12 cellular contexts compared by ENCODE assay signal in genomic region chr9:69190086-69190865, GRCh38. TPM values are rescaled to one million over a fixed set of nuclear protein-coding genes. Genes with fewer than 3 reads are reported as not detected.
DNase-seq lines count a peak whose midpoint lies in the region; ATAC-seq, FAIRE-seq and TF ChIP-seq lines count a peak whose summit lies in the region.
"Had no signal": no experiment of that assay in that cellular context is flagged by ENCODE, and none has a peak within 500 bp of the region (broad histone marks: within the 10 kb centered on the region; RNA-seq: fewer than 3 reads in every experiment).

No MANE protein-coding gene starts in this region.

- DNase-seq in GM18507 (ENCODE audit: extremely low spot score, insufficient read length, low read depth) (no peak), caudate nucleus (lab: John Stamatoyannopoulos, UW) (no peak), LoVo (ENCODE audit: low spot score) (no peak), vagina (ENCODE audit: extremely low spot score in 2 of 2) (no peak)
- no peak for DNase-seq in activated CD4-positive, CD25-positive, alpha-beta regulatory T cell treated with anti-CD3 and anti-CD28 coated beads, Interleukin-2, amount 50 U/mL, for 72 hours
- DNase-seq in activated effector memory CD4-positive, alpha-beta T cell treated with anti-CD3 and anti-CD28 coated beads, Interleukin-2, amount 50 U/mL, for 16 hours: no peak
- DNase-seq: activated CD4-positive, alpha-beta T cell treated with anti-CD3 and anti-CD28 coated beads, Interleukin-2, amount 10 ng/mL, durations not matched to agents 7 days and 5 days; CD4-positive, CD25-positive, alpha-beta regulatory T cell had no signal

- peak; percentile 72 for ATAC-seq in GM21526 (IDR thresholded peaks at IDR 0.05; ENCODE audit: low FRiP score, unreplicated experiment)
- peak; percentile 76 for ATAC-seq in HG03175 (IDR thresholded peaks at IDR 0.05; ENCODE audit: unreplicated experiment)

- no peak for TF ChIP-seq CTCF in vagina (IDR thresholded peaks at IDR 0.05)

- no peaks in the 10 kb centered on the region for H3K27me3 ChIP-seq in vagina

- H3K4me3 ChIP-seq in vagina: no peak overlapping the region

- peaks cover 11% of the 10 kb centered on the region for H3K4me1 ChIP-seq in vagina

- peak overlapping the region; percentile 32 for H3K27ac ChIP-seq in caudate nucleus (ENCODE audit: low read depth, low read length)
- H3K27ac ChIP-seq in vagina: no peak overlapping the region
- H3K27ac ChIP-seq: parathyroid adenoma, RWPE1 had no signal

- H3K9me3 ChIP-seq in vagina: no peaks in the 10 kb centered on the region

- no peaks in the 10 kb centered on the region for H3K36me3 ChIP-seq in vagina

- intact Hi-C loops in vagina (cut with DNase I): loop anchor here (5.0 kb wide), 1 partner anchor 138 kb away; no protein-coding TSS in a partner anchor

- FAIRE-seq in GM18507 (lab: Jason Lieb, UNC): peak; percentile 52

- no peak for TF ChIP-seq POLR2A in vagina (IDR thresholded peaks at IDR 0.05)

RNA-seq across cellular contexts. Expression of gene TJP2, which starts 16.2 kb away (rescaled TPM):
- total RNA-seq in vagina: 68.3 TPM
